In the genomic region with DNA sequence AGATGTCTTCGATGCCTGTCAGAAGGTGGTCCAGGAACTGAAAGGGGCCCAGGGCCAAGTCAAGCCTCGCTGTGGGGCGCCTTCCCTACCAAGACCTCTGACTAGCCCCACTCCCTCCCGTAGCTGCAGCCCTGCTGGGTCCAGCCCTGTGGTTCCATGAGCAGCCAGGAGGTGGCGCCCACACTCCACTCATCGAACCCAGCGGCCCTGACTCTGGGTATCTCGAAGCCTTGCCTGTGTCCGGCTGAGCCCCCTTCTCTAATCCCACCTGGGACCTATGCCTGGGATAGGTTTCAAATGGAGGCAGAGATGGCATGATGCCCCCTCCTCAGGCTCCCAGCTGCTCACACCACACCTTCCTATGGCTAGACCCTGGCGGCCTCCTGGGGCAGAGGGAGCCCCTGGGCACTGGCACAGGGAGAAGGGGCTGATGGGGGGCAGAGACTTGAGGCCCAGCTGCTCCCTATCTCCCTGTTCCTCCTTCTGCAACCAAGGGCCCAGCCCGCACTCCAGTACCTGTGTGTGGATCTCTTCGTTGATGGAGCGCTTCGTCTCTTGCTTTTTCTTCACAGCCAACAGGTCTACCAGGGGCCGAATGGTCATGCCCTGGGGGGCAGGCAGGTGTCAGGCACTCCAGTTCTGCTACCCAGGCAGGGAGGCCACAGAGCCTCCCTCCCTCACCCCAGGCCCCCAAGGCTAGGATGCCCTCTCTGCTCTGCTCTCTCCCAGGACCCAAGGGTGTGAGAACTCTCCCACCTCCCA, we compare ENCODE assay signal across 8 cellular contexts. TPM values are rescaled to one million over a fixed set of nuclear protein-coding genes. Genes with fewer than 3 reads are reported as not detected.
DNase-seq lines count a peak whose midpoint lies in the region; ATAC-seq and TF ChIP-seq lines count a peak whose summit lies in the region.

No MANE protein-coding gene starts in this region.

- CTCF ChIA-PET in IMR-90 (lab: Yijun Ruan, JAX), result interaction anchor here (0.6 to 1.3 kb wide), 4 partner anchors 57 to 443 kb away, joined by 3 to 13 read pairs (median 5); no protein-coding TSS in a partner anchor

- H3K9me3 Mint-ChIP-seq in activated naive CD8-positive, alpha-beta T cell treated with anti-CD3 and anti-CD28 coated beads for 36 hours, result no peaks in the 10 kb centered on the region

- H2AFZ ChIP-seq in IMR-90 (replicated peaks; ENCODE audit: low read length, poor library complexity), result peak overlapping the region; percentile 72

- peaks cover 15% of the 10 kb centered on the region for H3K36me3 Mint-ChIP-seq in activated naive CD8-positive, alpha-beta T cell treated with anti-CD3 and anti-CD28 coated beads for 36 hours

- intact Hi-C loops in IMR-90 (cut with micrococcal nuclease), result loop anchor here (1.0 to 5.0 kb wide), 3 partner anchors 95 to 289 kb away; a partner anchor contains a TSS
- intact Hi-C loops in left cardiac atrium (cut with DNase I), result loop anchor here (2.0 to 10.0 kb wide), 5 partner anchors 54 to 292 kb away; a partner anchor contains a TSS
- intact Hi-C loops in sigmoid colon (cut with DNase I), result loop anchor here (1.0 to 10.0 kb wide), 4 partner anchors 52 to 289 kb away; a partner anchor contains a TSS

- H3K56ac ChIP-seq in IMR-90 (ENCODE audit: extremely low read depth, insufficient read depth, low read length), result no peak overlapping the region

- no peak overlapping the region for H2BK20ac ChIP-seq in IMR-90 (ENCODE audit: low read depth, low read length)

- POLR2A ChIA-PET in IMR-90 (lab: Charles Lee; ENCODE audit: unreplicated experiment), result interaction anchor here (0.5 to 0.6 kb wide), 2 partner anchors 146 to 195 kb away, joined by 3 read pairs; no protein-coding TSS in a partner anchor

- 96% methylated on average over 4 of the region's 15 CpGs; no CpG with 5 or more reads in 1 of the 2 experiments for WGBS in IMR-90 (ENCODE audit: extremely low coverage in 2 of 2, insufficient read length in 1 of 2), 2 experiments
- WGBS in sigmoid colon, 2 donors, result 43 to 44% methylated on average over 15 of the region's 15 CpGs

- H3K27me3 ChIP-seq in IMR-90 (ENCODE audit: control insufficient read depth, insufficient read depth, low read length) (no peaks in the 10 kb centered on the region), sigmoid colon (no peaks in the 10 kb centered on the region)

- no peak overlapping the region for H3K27ac Mint-ChIP-seq in activated naive CD8-positive, alpha-beta T cell treated with anti-CD3 and anti-CD28 coated beads for 36 hours

- H3K23ac ChIP-seq in IMR-90 (ENCODE audit: low read depth, low read length), result no peak overlapping the region

- H3K4me3 ChIP-seq in IMR-90 (ENCODE audit: insufficient read depth, low read depth, low read length) (no peak overlapping the region), sigmoid colon (no peak overlapping the region)

- dilution Hi-C loops in IMR-90 (cut with HindIII; ENCODE audit: low sequenced_read_pairs, unreplicated experiment), result no loop called here

- H3K9me1 ChIP-seq in IMR-90 (ENCODE audit: insufficient read depth, low read length), result 0 out of 2 replicates have a peak, but pooled peaks cover 7% of the 10 kb centered on the region

- H3K9ac ChIP-seq in IMR-90 (ENCODE audit: low read depth, low read length), result no peak overlapping the region

- no peaks in the 10 kb centered on the region for H3K27me3 Mint-ChIP-seq in activated naive CD8-positive, alpha-beta T cell treated with anti-CD3 and anti-CD28 coated beads for 36 hours

- H4K91ac ChIP-seq in IMR-90 (ENCODE audit: insufficient read depth, low read depth, low read length), result no peak overlapping the region

- H3K4ac ChIP-seq in IMR-90 (ENCODE audit: low read depth, low read length), result no peak overlapping the region; the same call in 1 of the 2 replicates

- ATAC-seq in IMR-90 (ENCODE audit: low read depth) (peak; percentile 76), left cardiac atrium (peak; percentile 28 to 29), HG03095 (IDR thresholded peaks at IDR 0.05; ENCODE audit: unreplicated experiment) (no peak), HG03139 (IDR thresholded peaks at IDR 0.05; ENCODE audit: unreplicated experiment) (no peak)

- TF ChIP-seq CTCF in IMR-90 (conservative IDR thresholded peaks at IDR 0.05; ENCODE audit: low read depth, low read length) (peak; percentile 96), sigmoid colon (IDR thresholded peaks at IDR 0.05) (peak; percentile 94 to 99 (median 96))

- no peak overlapping the region for H3K4me3 Mint-ChIP-seq in activated naive CD8-positive, alpha-beta T cell treated with anti-CD3 and anti-CD28 coated beads for 36 hours

- H2BK120ac ChIP-seq in IMR-90 (ENCODE audit: low read depth, low read length), result no peak overlapping the region

- no peak overlapping the region for H3K27ac ChIP-seq in IMR-90 (ENCODE audit: insufficient read depth, low read length)
- no peak overlapping the region for H3K27ac ChIP-seq in sigmoid colon

- H3K9me3 ChIP-seq in IMR-90 (ENCODE audit: control insufficient read depth, insufficient read depth, low read length) (no peaks in the 10 kb centered on the region), sigmoid colon (no peaks in the 10 kb centered on the region)

- H2BK15ac ChIP-seq in IMR-90 (ENCODE audit: low read depth, low read length), result no peak overlapping the region

- peak overlapping the region; percentile 1 for H2AK9ac ChIP-seq in IMR-90 (replicated peaks; ENCODE audit: low read depth, low read length, poor library complexity)

- no peak overlapping the region for H3K18ac ChIP-seq in IMR-90 (ENCODE audit: low read depth, low read length)

- in situ Hi-C loops in IMR-90 (cut with MboI; ENCODE audit: low sequenced_read_pairs), result loop anchor here (5.0 to 10.0 kb wide), 2 partner anchors 179 to 292 kb away; a partner anchor contains a TSS

- no peak overlapping the region for H3K4me2 ChIP-seq in IMR-90 (ENCODE audit: low read depth, low read length)

- peaks cover 16% of the 10 kb centered on the region for H3K4me1 ChIP-seq in IMR-90 (ENCODE audit: control insufficient read depth, insufficient read depth, low read length)
- H3K4me1 ChIP-seq in sigmoid colon, result peaks cover 0 to 25% (median 22%) of the 10 kb centered on the region in 4 donors

- DNase-seq in DMS79 treated with DMSO at 0.1 percent for 48 hours (lab: John Stamatoyannopoulos, UW), result peak; percentile 60
- peak; percentile 40 for DNase-seq in IMR-90
- peak; percentile 25 for DNase-seq in SW480 (ENCODE audit: low spot score)
- DNase-seq in activated naive CD8-positive, alpha-beta T cell treated with anti-CD3 and anti-CD28 coated beads for 36 hours, result peak; percentile 76
- peak; percentile 78 for DNase-seq in left cardiac atrium
- peak; percentile 90 for DNase-seq in sigmoid colon

- H3K4me1 Mint-ChIP-seq in activated naive CD8-positive, alpha-beta T cell treated with anti-CD3 and anti-CD28 coated beads for 36 hours, result peaks cover 24% of the 10 kb centered on the region

- H2BK5ac ChIP-seq in IMR-90 (ENCODE audit: low read depth, low read length, poor library complexity, severe bottlenecking), result no peak overlapping the region

- peaks cover 2 to 6% of the 10 kb centered on the region in 2 experiments; a peak in 2 of 4 replicates for H3K79me1 ChIP-seq in IMR-90 (ENCODE audit: low read depth in 1 of 2, low read length in 2 of 2)

- H3K36me3 ChIP-seq in IMR-90 (ENCODE audit: control insufficient read depth, insufficient read depth, low read length), result peaks cover 12% of the 10 kb centered on the region
- peaks cover 0 to 47% (median 7%) of the 10 kb centered on the region in 4 donors for H3K36me3 ChIP-seq in sigmoid colon

- no peak overlapping the region for H3K14ac ChIP-seq in IMR-90 (replicated peaks; ENCODE audit: low read depth, low read length)

- no peak overlapping the region for H4K5ac ChIP-seq in IMR-90 (ENCODE audit: low read depth, low read length)

- TF ChIP-seq POLR2A in IMR-90 (IDR thresholded peaks at IDR 0.05; ENCODE audit: low read depth, low read length) (0 out of 2 replicates have a peak, but pooled peaks have one; percentile 24), sigmoid colon (IDR thresholded peaks at IDR 0.05) (no peak)

- peak overlapping the region; percentile 56; the same call in 1 of the 2 replicates for H2AK5ac ChIP-seq in IMR-90 (ENCODE audit: low read depth, low read length)

- no TSS peak for BruUV-seq in IMR-90 (replicated peaks; lab: Mats Ljungman, UMichigan)

- peak overlapping the region in 1 of 2 experiments; percentile 53; a peak in 1 of 4 replicates for H4K8ac ChIP-seq in IMR-90 (ENCODE audit: low read depth in 2 of 2, low read length in 2 of 2)

- no peak for TF ChIP-seq EP300 in sigmoid colon (IDR thresholded peaks at IDR 0.05)

- peak; percentile 96 for TF ChIP-seq RAD21 in IMR-90 (IDR thresholded peaks at IDR 0.05; ENCODE audit: low read length)

- no peaks in the 10 kb centered on the region for H4K20me1 ChIP-seq in IMR-90 (ENCODE audit: insufficient read depth, low read length)

TF ChIP-seq in IMR-90, 13 proteins besides CTCF, POLR2A, EP300 and RAD21 (continues in another document):
- TF ChIP-seq, protein P1, sequence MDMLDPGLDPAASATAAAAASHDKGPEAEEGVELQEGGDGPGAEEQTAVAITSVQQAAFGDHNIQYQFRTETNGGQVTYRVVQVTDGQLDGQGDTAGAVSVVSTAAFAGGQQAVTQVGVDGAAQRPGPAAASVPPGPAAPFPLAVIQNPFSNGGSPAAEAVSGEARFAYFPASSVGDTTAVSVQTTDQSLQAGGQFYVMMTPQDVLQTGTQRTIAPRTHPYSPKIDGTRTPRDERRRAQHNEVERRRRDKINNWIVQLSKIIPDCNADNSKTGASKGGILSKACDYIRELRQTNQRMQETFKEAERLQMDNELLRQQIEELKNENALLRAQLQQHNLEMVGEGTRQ (IDR thresholded peaks at IDR 0.05; ENCODE audit: low read depth, low read length), result no peak
- TF ChIP-seq FOS (IDR thresholded peaks at IDR 0.05; ENCODE audit: low read depth, low read length) (no peak), MXI1 (IDR thresholded peaks at IDR 0.05; ENCODE audit: borderline replicate concordance, low read depth, low read length) (no peak), SMC3 (IDR thresholded peaks at IDR 0.05; ENCODE audit: low read depth, low read length) (peak; percentile 92)

RNA-seq across cellular contexts. Expression of a gene that starts 52.0 kb away (rescaled TPM):
- total RNA-seq in IMR-90 (2012; rRNA removed) (1.9 and 2.0 TPM in 2 replicates), left cardiac atrium (10 to 100 TPM; 17.4 to 37.3 TPM), sigmoid colon (10 to 100 TPM; 11.4 to 25.2 (median 13.3) TPM)
- polyA plus RNA-seq in IMR-90 (2012; rRNA removed) (20.5 and 21.2 TPM in 2 replicates), sigmoid colon (10 to 100 TPM in 2 of 3 donors, 1 to 10 TPM in 1; 6.0 to 64.4 (median 10.6) TPM)
- 14.3 and 19.8 TPM in 2 replicates for polyA plus RNA-seq in IMR-90 (2012; cell fraction: cytosol; rRNA removed)
- 30.7 and 36.7 TPM in 2 replicates for polyA plus RNA-seq in IMR-90 (2012; cell fraction: nucleus; rRNA removed; ENCODE audit: low replicate concordance)
- total RNA-seq in activated naive CD8-positive, alpha-beta T cell treated with anti-CD3 and anti-CD28 coated beads for 36 hours, result 10 to 100 TPM; 19.8 to 22.4 TPM

Comparison
In these comparisons a context has a peak if more than half of its experiments do, and no peak if none do; other contexts are left out.
1. DNase-seq: peak in every context shown above with its lines; median percentile 90 in sigmoid colon; 78 in left cardiac atrium; 76 in activated naive CD8-positive, alpha-beta T cell treated with anti-CD3 and anti-CD28 coated beads for 36 hours; 60 in DMS79 treated with DMSO at 0.1 percent for 48 hours; 40 in IMR-90; 25 in SW480.
2. ATAC-seq: peak in IMR-90 (single experiment) and left cardiac atrium (2 of 2); none in HG03095 (single experiment) and HG03139 (single experiment).